22 cellular contexts compared by ENCODE assay signal in genomic region chr5:106451998-106452397, GRCh38.
A peak's percentile ranks its signal among the peaks of the same experiment; 100 is the strongest.
DNase-seq lines count a peak whose midpoint lies in the region; ATAC-seq and TF ChIP-seq lines count a peak whose summit lies in the region.
"Had no signal": no experiment of that assay in that cellular context is flagged by ENCODE, and none has a peak within 500 bp of the region (broad histone marks: within the 10 kb centered on the region; RNA-seq: fewer than 3 reads in every experiment).

No MANE protein-coding gene starts in this region.

- H3K9ac ChIP-seq in trophoblast cell (ENCODE audit: low read length) (peak overlapping the region; percentile 2), Karpas-422 (ENCODE audit: low read length) (no peak overlapping the region)
- H3K9ac ChIP-seq: KMS-11, SK-N-SH had no signal

- no peak overlapping the region for H3K23ac ChIP-seq in trophoblast cell (ENCODE audit: low read length)

- H3K4me3 Mint-ChIP-seq in GM23338: no peak overlapping the region
- H3K4me3 Mint-ChIP-seq: CD4-positive, alpha-beta memory T cell; H9; IgD-negative memory B cell had no signal

- H3K18ac ChIP-seq in trophoblast cell (ENCODE audit: low read length): no peak overlapping the region

- H3K9me3 Mint-ChIP-seq in GM23338: no peaks in the 10 kb centered on the region
- H3K9me3 Mint-ChIP-seq: H9 had no signal

- CTCF ChIA-PET in PC-9 (lab: Charles Lee): no interaction called here

- no peak overlapping the region for H4K8ac ChIP-seq in trophoblast cell (ENCODE audit: low read depth, low read length)

- no peak overlapping the region for H4K91ac ChIP-seq in trophoblast cell (ENCODE audit: low read depth, low read length)

- H3K36me3 ChIP-seq in GM23338 (ENCODE audit: insufficient read depth) (no peaks in the 10 kb centered on the region; the same call in 1 of the 2 replicates), PC-9 (ENCODE audit: low read depth) (no peaks in the 10 kb centered on the region), trophoblast cell (ENCODE audit: control insufficient read depth in 1 of 2, insufficient read depth in 2 of 2, low read length in 2 of 2) (no peaks in the 10 kb centered on the region), Karpas-422 (ENCODE audit: insufficient read depth, low read length) (no peaks in the 10 kb centered on the region), H7 (replicated peaks; ENCODE audit: control insufficient read depth, insufficient read depth, low read length) (no peaks in the 10 kb centered on the region)

- H2BK120ac ChIP-seq in trophoblast cell (ENCODE audit: insufficient read depth, low read length, poor library complexity): no peak overlapping the region

- no peak overlapping the region for H3K27ac ChIP-seq in GM23338 (ENCODE audit: low read depth)
- no peak overlapping the region for H3K27ac ChIP-seq in PC-9
- H3K27ac ChIP-seq in trophoblast cell (ENCODE audit: low read depth, low read length): no peak overlapping the region
- H3K27ac ChIP-seq in Karpas-422 (ENCODE audit: low read length): no peak overlapping the region
- H3K27ac ChIP-seq: A549, KMS-11 had no signal

- H3K79me2 ChIP-seq in GM23338 (replicated peaks; ENCODE audit: insufficient read depth): no peaks in the 10 kb centered on the region
- no peaks in the 10 kb centered on the region for H3K79me2 ChIP-seq in PC-9 (ENCODE audit: low read depth)
- H3K79me2 ChIP-seq in trophoblast cell (ENCODE audit: control insufficient read depth, insufficient read depth, low read length, poor library complexity): no peaks in the 10 kb centered on the region
- no peaks in the 10 kb centered on the region for H3K79me2 ChIP-seq in Karpas-422 (ENCODE audit: low read length)

- no peak overlapping the region for H3K4ac ChIP-seq in trophoblast cell (ENCODE audit: low read depth, low read length)

- no peak overlapping the region for H4K12ac ChIP-seq in trophoblast cell (ENCODE audit: low read depth, low read length)

- H3K14ac ChIP-seq in trophoblast cell (ENCODE audit: low read length): no peak overlapping the region

- H3K9me3 ChIP-seq in PC-9 (ENCODE audit: insufficient read depth, low read depth) (peaks cover 5% of the 10 kb centered on the region; the same call in 1 of the 2 replicates), trophoblast cell (ENCODE audit: insufficient read depth, low read depth, low read length) (no peaks in the 10 kb centered on the region), Karpas-422 (ENCODE audit: low read length) (peaks cover 13% of the 10 kb centered on the region; the same call in 1 of the 2 replicates)
- H3K9me3 ChIP-seq: A549, SK-N-SH had no signal

- H2AFZ ChIP-seq in GM23338 (0 out of 2 replicates have a peak overlapping the region, but pooled peaks have one; percentile 28), PC-9 (peak overlapping the region; percentile 40; the same call in 1 of the 2 replicates), trophoblast cell (ENCODE audit: insufficient read depth, low read length, poor library complexity) (no peak overlapping the region), Karpas-422 (ENCODE audit: low read length) (no peak overlapping the region)

- BruUV-seq in PC-9 (replicated peaks; lab: Mats Ljungman, UMichigan): no TSS peak

- no peaks in the 10 kb centered on the region for H3K27me3 Mint-ChIP-seq in GM23338 (ENCODE audit: insufficient read depth, low read depth, poor library complexity)
- H3K27me3 Mint-ChIP-seq: CD4-positive, alpha-beta memory T cell; IgD-negative memory B cell had no signal

- no CpG with 5 or more reads among the region's 5 CpGs for WGBS in trophoblast cell (ENCODE audit: extremely low coverage, insufficient coverage, insufficient read length)

- H2BK12ac ChIP-seq in trophoblast cell (ENCODE audit: low read length): no peak overlapping the region

- POLR2A ChIA-PET in PC-9 (lab: Charles Lee; ENCODE audit: unreplicated experiment): no interaction called here

- no peak overlapping the region for H2BK5ac ChIP-seq in trophoblast cell (ENCODE audit: low read depth, low read length, poor library complexity)

- H3F3A ChIP-seq in GM23338 (replicated peaks; ENCODE audit: low read depth) (no peaks in the 10 kb centered on the region), PC-9 (ENCODE audit: insufficient read depth, low read depth) (0 out of 2 replicates have a peak, but pooled peaks cover 5% of the 10 kb centered on the region)

- H3K4me1 ChIP-seq in GM23338 (ENCODE audit: insufficient read depth) (no peaks in the 10 kb centered on the region), PC-9 (replicated peaks; ENCODE audit: insufficient read depth) (peaks cover 14% of the 10 kb centered on the region), trophoblast cell (ENCODE audit: control insufficient read depth in 1 of 2, insufficient read depth in 2 of 2, low read length in 2 of 2) (no peaks in the 10 kb centered on the region), Karpas-422 (ENCODE audit: low read length) (no peaks in the 10 kb centered on the region)
- H3K4me1 ChIP-seq: A549 had no signal

- H3K9me2 ChIP-seq in GM23338 (ENCODE audit: insufficient read depth) (no peaks in the 10 kb centered on the region), PC-9 (ENCODE audit: insufficient read depth) (no peaks in the 10 kb centered on the region), Karpas-422 (replicated peaks; ENCODE audit: insufficient read depth, low read length) (no peaks in the 10 kb centered on the region)
- H3K9me2 ChIP-seq: SK-N-SH had no signal

- H3K79me1 ChIP-seq in trophoblast cell (ENCODE audit: low read length): peaks cover 2% of the 10 kb centered on the region

- no peaks in the 10 kb centered on the region for H4K20me1 ChIP-seq in GM23338 (replicated peaks; ENCODE audit: insufficient read depth)
- H4K20me1 ChIP-seq in PC-9 (ENCODE audit: insufficient read depth): no peaks in the 10 kb centered on the region
- no peaks in the 10 kb centered on the region for H4K20me1 ChIP-seq in Karpas-422 (ENCODE audit: insufficient read depth, low read depth, low read length)

- no peak for DNase-seq in GM23338 (ENCODE audit: low spot score)
- no peak for DNase-seq in PC-9
- DNase-seq in islet precursor cell: peak; percentile 53
- no peak for DNase-seq in trophoblast cell
- no peak for DNase-seq in Karpas-422
- DNase-seq in NCI-H1105 treated with DMSO at 0.1 percent for 48 hours (lab: John Stamatoyannopoulos, UW): no peak
- no peak for DNase-seq in H7
- DNase-seq: C1 segment of cervical spinal cord; CD4-positive, alpha-beta memory T cell; COR-L47; DMS53; H9; NCI-H1048; NCI-H1436; NCI-H1930; NCI-H2107; NCI-H524; NCI-H748 treated with DMSO at 0.1 percent for 48 hours; SK-N-SH had no signal

- H3K27me3 ChIP-seq in GM23338 (ENCODE audit: insufficient read depth) (no peaks in the 10 kb centered on the region), PC-9 (ENCODE audit: insufficient read depth, low read depth) (no peaks in the 10 kb centered on the region), trophoblast cell (ENCODE audit: insufficient read depth, low read length) (no peaks in the 10 kb centered on the region), Karpas-422 (ENCODE audit: low read length) (no peaks in the 10 kb centered on the region), H7 (ENCODE audit: control insufficient read depth, insufficient read depth, low read length) (no peaks in the 10 kb centered on the region)

- ATAC-seq in GM23338: no peak
- ATAC-seq: A549 had no signal

- no peak overlapping the region for H2AK5ac ChIP-seq in trophoblast cell (ENCODE audit: low read length)

- H3K4me3 ChIP-seq in GM23338: no peak overlapping the region
- H3K4me3 ChIP-seq in PC-9: no peak overlapping the region
- no peak overlapping the region for H3K4me3 ChIP-seq in trophoblast cell (ENCODE audit: low read depth, low read length)
- H3K4me3 ChIP-seq in Karpas-422 (ENCODE audit: low read length): no peak overlapping the region
- H3K4me3 ChIP-seq in H7 (ENCODE audit: insufficient read depth, low read depth, low read length): no peak overlapping the region
- H3K4me3 ChIP-seq: A549 had no signal

- intact Hi-C loops in PC-9 (cut with micrococcal nuclease; ENCODE audit: unreplicated experiment): no loop called here

- H3K4me2 ChIP-seq in GM23338 (no peak overlapping the region), PC-9 (no peak overlapping the region), trophoblast cell (ENCODE audit: low read length) (no peak overlapping the region), Karpas-422 (ENCODE audit: low read depth, low read length, poor library complexity, severe bottlenecking) (no peak overlapping the region)
- H3K4me2 ChIP-seq: A549, KMS-11, SK-N-SH had no signal

- H3K36me3 Mint-ChIP-seq in GM23338 (ENCODE audit: low read depth): no peaks in the 10 kb centered on the region
- H3K36me3 Mint-ChIP-seq: CD4-positive, alpha-beta memory T cell; IgD-negative memory B cell had no signal

- peaks cover 10% of the 10 kb centered on the region; the same call in 2 of the 3 replicates for H3K4me1 Mint-ChIP-seq in GM23338
- H3K4me1 Mint-ChIP-seq: IgD-negative memory B cell had no signal

- TF ChIP-seq CTCF in GM23338 (conservative IDR thresholded peaks at IDR 0.05; ENCODE audit: low read depth in 2 of 2): no peak
- TF ChIP-seq CTCF in PC-9 (conservative IDR thresholded peaks at IDR 0.05): no peak

- H3K27ac Mint-ChIP-seq in GM23338: no peak overlapping the region
- H3K27ac Mint-ChIP-seq: CD4-positive, alpha-beta memory T cell; H9; IgD-negative memory B cell had no signal

TF ChIP-seq in GM23338, 12 proteins besides CTCF, POLR2A, EP300 and RAD21 (continues in another document):
- TF ChIP-seq CREB1 (CRISPR knock-in tag; IDR thresholded peaks at IDR 0.05; ENCODE audit: low read depth) (no peak), EZH2phosphoT487 (IDR thresholded peaks at IDR 0.05; ENCODE audit: unreplicated experiment) (no peak)

Comparison
In these comparisons a context has a peak if more than half of its experiments do, and no peak if none do; other contexts are left out.
1. H2AFZ ChIP-seq: peak in GM23338 (single experiment) and PC-9 (single experiment); none in trophoblast cell (single experiment) and Karpas-422 (single experiment).